ENCODE assay signal across 8 cellular contexts in genomic region chr7:123367508-123368122, GRCh38.
DNase-seq lines count a peak whose midpoint lies in the region; ATAC-seq and TF ChIP-seq lines count a peak whose summit lies in the region.

No MANE protein-coding gene starts in this region.

- no peak for TF ChIP-seq EP300 in neural cell (conservative IDR thresholded peaks at IDR 0.05; ENCODE audit: poor library complexity, severe bottlenecking)

- 21% methylated on average over 5 of the region's 5 CpGs for WGBS in mammary epithelial cell (ENCODE audit: low coverage, missing lambda C conversion rate)

- H3K4me1 ChIP-seq in mammary epithelial cell (ENCODE audit: insufficient read depth, low read length) (no peaks in the 10 kb centered on the region), tibial artery (no peaks in the 10 kb centered on the region)

- H3K27ac ChIP-seq in mammary epithelial cell (ENCODE audit: insufficient read depth, low read depth, low read length) (no peak overlapping the region), neural cell (ENCODE audit: low read length) (no peak overlapping the region), tibial artery (no peak overlapping the region)

- H3K4me3 ChIP-seq in mammary epithelial cell (replicated peaks in 1 of 3; ENCODE audit: insufficient read depth in 1 of 3, low read depth in 2 of 3, low read length in 3 of 3) (no peak overlapping the region), neural cell (ENCODE audit: low read length) (no peak overlapping the region), tibial artery (no peak overlapping the region)

- TF ChIP-seq CTCF in mammary epithelial cell (conservative IDR thresholded peaks at IDR 0.05 in 1 of 2, IDR thresholded peaks at IDR 0.05 in 1 of 2; ENCODE audit: extremely low read depth in 1 of 2, insufficient read depth in 1 of 2, low read depth in 1 of 2, low read length in 2 of 2) (peak; percentile 73 to 88), neural cell (IDR thresholded peaks at IDR 0.05; ENCODE audit: poor library complexity, severe bottlenecking) (peak; percentile 61), tibial artery (IDR thresholded peaks at IDR 0.05) (peak in 1 of 2 experiments; percentile 34)

- H3F3A ChIP-seq in neural cell (ENCODE audit: insufficient read depth, low read length, poor library complexity, severe bottlenecking): no peaks in the 10 kb centered on the region

- H2AFZ ChIP-seq in mammary epithelial cell (ENCODE audit: low read depth, low read length): no peak overlapping the region
- H2AFZ ChIP-seq in neural cell (ENCODE audit: low read depth, low read length): no peak overlapping the region

- no peaks in the 10 kb centered on the region for H3K9me3 ChIP-seq in mammary epithelial cell (replicated peaks; ENCODE audit: insufficient read depth, low read length)
- no peaks in the 10 kb centered on the region for H3K9me3 ChIP-seq in neural cell (ENCODE audit: low read length)
- no peaks in the 10 kb centered on the region for H3K9me3 ChIP-seq in tibial artery

- CTCF ChIA-PET in mammary epithelial cell (lab: Charles Lee; ENCODE audit: low non-redundant PET): interaction anchor here (0.6 to 1.6 kb wide), 3 partner anchors 159 to 564 kb away, joined by 3 to 16 read pairs (median 4); no protein-coding TSS in a partner anchor

- no peaks in the 10 kb centered on the region for H3K36me3 ChIP-seq in mammary epithelial cell (ENCODE audit: insufficient read depth, low read length)
- no peaks in the 10 kb centered on the region for H3K36me3 ChIP-seq in neural cell (ENCODE audit: insufficient read depth, low read length)
- H3K36me3 ChIP-seq in tibial artery: no peaks in the 10 kb centered on the region

- intact Hi-C loops in mammary epithelial cell (cut with micrococcal nuclease): loop anchor here (1.0 to 5.0 kb wide), 3 partner anchors 158 to 480 kb away; partner anchors contain the start of gene CADPS2
- intact Hi-C loops in tibial artery (cut with DNase I; ENCODE audit: low total_unique reads): no loop called here

- DNase-seq in ACHN (peak; percentile 64), NCI-H1092 (lab: John Stamatoyannopoulos, UW) (peak; percentile 57), mammary epithelial cell (peak; percentile 15), tibial artery (no peak), cerebellum (ENCODE audit: low spot score) (no peak)

- ATAC-seq in GM18499 (IDR thresholded peaks at IDR 0.05; ENCODE audit: insufficient read depth, unreplicated experiment): peak; percentile 85
- peak; percentile 93 for ATAC-seq in HG02759 (IDR thresholded peaks at IDR 0.05; ENCODE audit: unreplicated experiment)

- H3K9me2 ChIP-seq in neural cell (ENCODE audit: insufficient read depth, low read length): no peaks in the 10 kb centered on the region

- no peak overlapping the region for H3K9ac ChIP-seq in mammary epithelial cell (ENCODE audit: insufficient read depth, low read length)
- H3K9ac ChIP-seq in neural cell (ENCODE audit: low read length): no peak overlapping the region

- H4K20me1 ChIP-seq in mammary epithelial cell (ENCODE audit: insufficient read depth, low read length) (no peaks in the 10 kb centered on the region), neural cell (ENCODE audit: insufficient read depth) (no peaks in the 10 kb centered on the region)

- H3K27me3 ChIP-seq in mammary epithelial cell (ENCODE audit: insufficient read depth, low read length) (no peaks in the 10 kb centered on the region), neural cell (ENCODE audit: insufficient read depth, low read depth, low read length) (no peaks in the 10 kb centered on the region), tibial artery (no peaks in the 10 kb centered on the region)

- TF ChIP-seq RAD21 in neural cell (conservative IDR thresholded peaks at IDR 0.05): peak; percentile 62

- no peaks in the 10 kb centered on the region for H3K79me2 ChIP-seq in mammary epithelial cell (ENCODE audit: insufficient read depth, low read length)
- no peaks in the 10 kb centered on the region for H3K79me2 ChIP-seq in neural cell (replicated peaks; ENCODE audit: insufficient read depth, low read length)

- no TSS peak for BruUV-seq in mammary epithelial cell (replicated peaks; lab: Mats Ljungman, UMichigan)

- H3K4me2 ChIP-seq in mammary epithelial cell (ENCODE audit: insufficient read depth, low read depth, low read length) (no peak overlapping the region), neural cell (ENCODE audit: low read length) (no peak overlapping the region)

- in situ Hi-C loops in ACHN (cut with HindIII; ENCODE audit: low pct_ligation_motif_present, low pct_unique_long_range_greater_than_20kb, low sequenced_read_pairs) (no loop called here), mammary epithelial cell (cut with MboI; ENCODE audit: low sequenced_read_pairs in 2 of 2) (no loop called here)

- dilution Hi-C loops in mammary epithelial cell (cut with HindIII; ENCODE audit: low sequenced_read_pairs): no loop called here

TF ChIP-seq in neural cell, 6 proteins besides CTCF, POLR2A, EP300 and RAD21:
- TF ChIP-seq SMC3 (conservative IDR thresholded peaks at IDR 0.05; ENCODE audit: poor library complexity): peak; percentile 58
- TF ChIP-seq, protein P1, sequence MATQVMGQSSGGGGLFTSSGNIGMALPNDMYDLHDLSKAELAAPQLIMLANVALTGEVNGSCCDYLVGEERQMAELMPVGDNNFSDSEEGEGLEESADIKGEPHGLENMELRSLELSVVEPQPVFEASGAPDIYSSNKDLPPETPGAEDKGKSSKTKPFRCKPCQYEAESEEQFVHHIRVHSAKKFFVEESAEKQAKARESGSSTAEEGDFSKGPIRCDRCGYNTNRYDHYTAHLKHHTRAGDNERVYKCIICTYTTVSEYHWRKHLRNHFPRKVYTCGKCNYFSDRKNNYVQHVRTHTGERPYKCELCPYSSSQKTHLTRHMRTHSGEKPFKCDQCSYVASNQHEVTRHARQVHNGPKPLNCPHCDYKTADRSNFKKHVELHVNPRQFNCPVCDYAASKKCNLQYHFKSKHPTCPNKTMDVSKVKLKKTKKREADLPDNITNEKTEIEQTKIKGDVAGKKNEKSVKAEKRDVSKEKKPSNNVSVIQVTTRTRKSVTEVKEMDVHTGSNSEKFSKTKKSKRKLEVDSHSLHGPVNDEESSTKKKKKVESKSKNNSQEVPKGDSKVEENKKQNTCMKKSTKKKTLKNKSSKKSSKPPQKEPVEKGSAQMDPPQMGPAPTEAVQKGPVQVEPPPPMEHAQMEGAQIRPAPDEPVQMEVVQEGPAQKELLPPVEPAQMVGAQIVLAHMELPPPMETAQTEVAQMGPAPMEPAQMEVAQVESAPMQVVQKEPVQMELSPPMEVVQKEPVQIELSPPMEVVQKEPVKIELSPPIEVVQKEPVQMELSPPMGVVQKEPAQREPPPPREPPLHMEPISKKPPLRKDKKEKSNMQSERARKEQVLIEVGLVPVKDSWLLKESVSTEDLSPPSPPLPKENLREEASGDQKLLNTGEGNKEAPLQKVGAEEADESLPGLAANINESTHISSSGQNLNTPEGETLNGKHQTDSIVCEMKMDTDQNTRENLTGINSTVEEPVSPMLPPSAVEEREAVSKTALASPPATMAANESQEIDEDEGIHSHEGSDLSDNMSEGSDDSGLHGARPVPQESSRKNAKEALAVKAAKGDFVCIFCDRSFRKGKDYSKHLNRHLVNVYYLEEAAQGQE (IDR thresholded peaks at IDR 0.05; ENCODE audit: borderline replicate concordance): no peak

Comparison
In these comparisons a context has a peak if more than half of its experiments do, and no peak if none do; other contexts are left out.
1. DNase-seq: peak in ACHN (single experiment), NCI-H1092 (single experiment) and mammary epithelial cell (single experiment); none in tibial artery (0 of 2) and cerebellum (single experiment).